Comparison of ENCODE assay signal across 27 cellular contexts in genomic region chr10:15136960-15137359, GRCh38. TPM values are rescaled to one million over a fixed set of nuclear protein-coding genes. Genes with fewer than 3 reads are reported as not detected.
DNase-seq lines count a peak whose midpoint lies in the region; ATAC-seq and TF ChIP-seq lines count a peak whose summit lies in the region.
"Had no signal": no experiment of that assay in that cellular context is flagged by ENCODE, and none has a peak within 500 bp of the region (broad histone marks: within the 10 kb centered on the region; RNA-seq: fewer than 3 reads in every experiment).

No MANE protein-coding gene starts in this region.

- no peak overlapping the region for H3K4me3 ChIP-seq in IMR-90 (ENCODE audit: insufficient read depth, low read depth, low read length)
- no peak overlapping the region for H3K4me3 ChIP-seq in subcutaneous abdominal adipose tissue (ENCODE audit: low read depth in 1 of 5, low read length in 5 of 5)
- H3K4me3 ChIP-seq in MM.1S (ENCODE audit: low read length), result no peak overlapping the region
- H3K4me3 ChIP-seq: ascending aorta, left lung, neural progenitor cell, right atrium auricular region, stomach, tibial artery, vagina had no signal

- no peak overlapping the region for H3K56ac ChIP-seq in IMR-90 (ENCODE audit: extremely low read depth, insufficient read depth, low read length)

- in situ Hi-C loops in IMR-90 (cut with MboI; ENCODE audit: low sequenced_read_pairs), result no loop called here

- H2AK9ac ChIP-seq in IMR-90 (replicated peaks; ENCODE audit: low read depth, low read length, poor library complexity), result no peak overlapping the region

- POLR2A ChIA-PET in IMR-90 (lab: Charles Lee; ENCODE audit: unreplicated experiment), result no interaction called here

- no peak overlapping the region for H2BK20ac ChIP-seq in IMR-90 (ENCODE audit: low read depth, low read length)

- no peak overlapping the region for H2BK120ac ChIP-seq in IMR-90 (ENCODE audit: low read depth, low read length)

- H3K14ac ChIP-seq in IMR-90 (replicated peaks; ENCODE audit: low read depth, low read length), result no peak overlapping the region

- H4K5ac ChIP-seq in IMR-90 (ENCODE audit: low read depth, low read length), result no peak overlapping the region

- no peak for TF ChIP-seq RAD21 in IMR-90 (IDR thresholded peaks at IDR 0.05; ENCODE audit: low read length)

- H3K9ac ChIP-seq in IMR-90 (ENCODE audit: low read depth, low read length) (no peak overlapping the region), subcutaneous abdominal adipose tissue (ENCODE audit: low read length in 5 of 5) (peak overlapping the region in 1 of 5 donors; percentile 44), MM.1S (ENCODE audit: low read length) (no peak overlapping the region)
- H3K9ac ChIP-seq: neural progenitor cell, parathyroid adenoma had no signal

- TF ChIP-seq POLR2A in IMR-90 (IDR thresholded peaks at IDR 0.05; ENCODE audit: low read depth, low read length), result no peak

- H3K9me3 ChIP-seq in IMR-90 (ENCODE audit: control insufficient read depth, insufficient read depth, low read length) (no peaks in the 10 kb centered on the region), subcutaneous abdominal adipose tissue (ENCODE audit: control insufficient read depth in 5 of 5, low read length in 5 of 5) (no peaks in the 10 kb centered on the region), MM.1S (replicated peaks; ENCODE audit: insufficient read depth, low read length) (no peaks in the 10 kb centered on the region)
- H3K9me3 ChIP-seq: ascending aorta, left lung, right atrium auricular region, stomach, tibial artery, vagina had no signal

- no peak overlapping the region for H4K8ac ChIP-seq in IMR-90 (ENCODE audit: low read depth in 2 of 2, low read length in 2 of 2)

- CTCF ChIA-PET in IMR-90 (lab: Yijun Ruan, JAX), result no interaction called here

- no peaks in the 10 kb centered on the region; the same call in 1 of the 2 replicates for H3K9me1 ChIP-seq in IMR-90 (ENCODE audit: insufficient read depth, low read length)

- no peaks in the 10 kb centered on the region for H3K27me3 ChIP-seq in IMR-90 (ENCODE audit: control insufficient read depth, insufficient read depth, low read length)
- H3K27me3 ChIP-seq in subcutaneous abdominal adipose tissue (ENCODE audit: control insufficient read depth in 5 of 5, insufficient read depth in 4 of 5, low read length in 5 of 5), result no peaks in the 10 kb centered on the region
- H3K27me3 ChIP-seq in MM.1S (replicated peaks; ENCODE audit: insufficient read depth, low read length), result no peaks in the 10 kb centered on the region
- H3K27me3 ChIP-seq: ascending aorta, left lung, neural progenitor cell, right atrium auricular region, stomach, tibial artery, vagina had no signal

- no peak overlapping the region for H2AK5ac ChIP-seq in IMR-90 (ENCODE audit: low read depth, low read length)

- H3K27ac ChIP-seq in IMR-90 (ENCODE audit: insufficient read depth, low read length) (no peak overlapping the region), subcutaneous abdominal adipose tissue (ENCODE audit: low read depth, low read length) (peak overlapping the region; percentile 77), MM.1S (ENCODE audit: low read length) (no peak overlapping the region)
- H3K27ac ChIP-seq: ascending aorta, C4-2B, left lung, neural progenitor cell, parathyroid adenoma, right atrium auricular region, stomach, tibial artery, vagina had no signal

- dilution Hi-C loops in IMR-90 (cut with HindIII; ENCODE audit: low sequenced_read_pairs, unreplicated experiment), result no loop called here

- BruUV-seq in IMR-90 (replicated peaks; lab: Mats Ljungman, UMichigan), result no TSS peak

- H3K4me1 ChIP-seq in IMR-90 (ENCODE audit: control insufficient read depth, insufficient read depth, low read length) (no peaks in the 10 kb centered on the region), subcutaneous abdominal adipose tissue (ENCODE audit: control insufficient read depth in 5 of 5, insufficient read depth in 5 of 5, low read length in 5 of 5) (peaks cover 0 to 30% (median 13%) of the 10 kb centered on the region in 5 donors), MM.1S (ENCODE audit: low read length) (no peaks in the 10 kb centered on the region)
- H3K4me1 ChIP-seq: left lung, vagina had no signal

- H2AFZ ChIP-seq in IMR-90 (replicated peaks; ENCODE audit: low read length, poor library complexity) (no peak overlapping the region), MM.1S (ENCODE audit: low read length) (no peak overlapping the region)
- H2AFZ ChIP-seq: neural progenitor cell, parathyroid adenoma had no signal

- H3K36me3 ChIP-seq in IMR-90 (ENCODE audit: control insufficient read depth, insufficient read depth, low read length), result peaks cover 20% of the 10 kb centered on the region
- H3K36me3 ChIP-seq in subcutaneous abdominal adipose tissue (ENCODE audit: control insufficient read depth in 5 of 5, insufficient read depth in 5 of 5, low read length in 5 of 5), result peaks cover 12 to 69% (median 53%) of the 10 kb centered on the region in 5 donors
- H3K36me3 ChIP-seq in MM.1S (replicated peaks; ENCODE audit: insufficient read depth, low read length), result no peaks in the 10 kb centered on the region
- H3K36me3 ChIP-seq: neural progenitor cell had no signal

- H3K18ac ChIP-seq in IMR-90 (ENCODE audit: low read depth, low read length), result no peak overlapping the region

- H3K79me1 ChIP-seq in IMR-90 (ENCODE audit: low read depth in 1 of 2, low read length in 2 of 2), result peaks cover 8 to 10% of the 10 kb centered on the region in 2 experiments

- H3F3A ChIP-seq in MM.1S (ENCODE audit: insufficient read depth, low read length), result no peaks in the 10 kb centered on the region

- no peak overlapping the region for H2BK15ac ChIP-seq in IMR-90 (ENCODE audit: low read depth, low read length)

- H4K20me1 ChIP-seq in IMR-90 (ENCODE audit: insufficient read depth, low read length) (no peaks in the 10 kb centered on the region), MM.1S (ENCODE audit: insufficient read depth, low read length) (no peaks in the 10 kb centered on the region)

- peak; percentile 49 for DNase-seq in IMR-90
- DNase-seq in fibroblast of gingiva (ENCODE audit: low read depth), result peak; percentile 54
- no peak for DNase-seq in left lobe of liver (ENCODE audit: low spot score)
- no peak for DNase-seq in MM.1S
- DNase-seq in SKM-1 (lab: John Stamatoyannopoulos, UW; ENCODE audit: unreplicated experiment), result no peak
- DNase-seq: activated CD4-positive, alpha-beta T cell treated with anti-CD3 and anti-CD28 coated beads, Interleukin-2, amount 10 ng/mL, durations not matched to agents 7 days and 5 days; activated gamma-delta T cell; activated naive CD8-positive, alpha-beta T cell treated with anti-CD3 and anti-CD28 coated beads for 36 hours; endodermal cell; left lung; NCI-H146; NCI-H446 treated with DMSO at 0.1 percent for 48 hours; stimulated activated CD4-positive, alpha-beta T cell treated with anti-CD3 and anti-CD28 coated beads, Interleukin-2, amount 100 ng/mL, for 24 hours; stimulated activated CD8-positive, alpha-beta memory T cell treated with anti-CD3 and anti-CD28 coated beads, Interleukin-4, amount 100 ng/mL, for 48 hours; stomach; T1000; tibial artery had no signal

- no CpG with 5 or more reads among the region's 5 CpGs for WGBS in IMR-90 (ENCODE audit: extremely low coverage in 2 of 2, insufficient read length in 1 of 2), 2 experiments

- TF ChIP-seq CTCF in IMR-90 (conservative IDR thresholded peaks at IDR 0.05; ENCODE audit: low read depth, low read length) (no peak), MM.1S (IDR thresholded peaks at IDR 0.05; ENCODE audit: low read length) (no peak)

- intact Hi-C loops in IMR-90 (cut with micrococcal nuclease), result no loop called here

- no peak overlapping the region for H3K23ac ChIP-seq in IMR-90 (ENCODE audit: low read depth, low read length)

- H3K4me2 ChIP-seq in IMR-90 (ENCODE audit: low read depth, low read length) (no peak overlapping the region), MM.1S (ENCODE audit: low read depth, low read length) (no peak overlapping the region)
- H3K4me2 ChIP-seq: neural progenitor cell had no signal

- no peaks in the 10 kb centered on the region for H3K9me2 ChIP-seq in MM.1S (replicated peaks; ENCODE audit: insufficient read depth, low read length)

- H2BK5ac ChIP-seq in IMR-90 (ENCODE audit: low read depth, low read length, poor library complexity, severe bottlenecking), result no peak overlapping the region

- H4K91ac ChIP-seq in IMR-90 (ENCODE audit: insufficient read depth, low read depth, low read length), result no peak overlapping the region

- H3K4ac ChIP-seq in IMR-90 (ENCODE audit: low read depth, low read length), result no peak overlapping the region

- no peaks in the 10 kb centered on the region for H3K79me2 ChIP-seq in MM.1S (ENCODE audit: low read length)

- ATAC-seq in IMR-90 (ENCODE audit: low read depth) (peak; percentile 72), left lobe of liver (peak; percentile 82), GM18907 (IDR thresholded peaks at IDR 0.05; ENCODE audit: unreplicated experiment) (no peak)
- ATAC-seq: left lung had no signal

TF ChIP-seq in IMR-90, 13 proteins besides CTCF, POLR2A, EP300 and RAD21 (continues in another document):
- TF ChIP-seq, protein P1, sequence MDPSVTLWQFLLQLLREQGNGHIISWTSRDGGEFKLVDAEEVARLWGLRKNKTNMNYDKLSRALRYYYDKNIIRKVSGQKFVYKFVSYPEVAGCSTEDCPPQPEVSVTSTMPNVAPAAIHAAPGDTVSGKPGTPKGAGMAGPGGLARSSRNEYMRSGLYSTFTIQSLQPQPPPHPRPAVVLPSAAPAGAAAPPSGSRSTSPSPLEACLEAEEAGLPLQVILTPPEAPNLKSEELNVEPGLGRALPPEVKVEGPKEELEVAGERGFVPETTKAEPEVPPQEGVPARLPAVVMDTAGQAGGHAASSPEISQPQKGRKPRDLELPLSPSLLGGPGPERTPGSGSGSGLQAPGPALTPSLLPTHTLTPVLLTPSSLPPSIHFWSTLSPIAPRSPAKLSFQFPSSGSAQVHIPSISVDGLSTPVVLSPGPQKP (IDR thresholded peaks at IDR 0.05; ENCODE audit: borderline replicate concordance, low read depth, low read length), result no peak

RNA-seq across cellular contexts. Expression of gene NMT2, which starts 31.5 kb away (rescaled TPM):
- total RNA-seq in IMR-90 (2012; rRNA removed), result 41.0 and 51.9 TPM in 2 replicates
- polyA plus RNA-seq in IMR-90 (2012; rRNA removed), result 15.5 and 18.7 TPM in 2 replicates
- polyA plus RNA-seq in IMR-90 (2012; cell fraction: cytosol; rRNA removed), result 5.5 and 9.5 TPM in 2 replicates
- 6.7 and 28.2 TPM in 2 replicates for polyA plus RNA-seq in IMR-90 (2012; cell fraction: nucleus; rRNA removed; ENCODE audit: low replicate concordance)
- 19.4 TPM for total RNA-seq in left lobe of liver

RNA-seq across cellular contexts. Expression of gene RPP38, which starts 39.8 kb away (rescaled TPM):
- total RNA-seq in IMR-90 (2012; rRNA removed), result 12.4 and 13.1 TPM in 2 replicates
- 18.0 and 19.0 TPM in 2 replicates for polyA plus RNA-seq in IMR-90 (2012; rRNA removed)
- 6.4 and 12.3 TPM in 2 replicates for polyA plus RNA-seq in IMR-90 (2012; cell fraction: cytosol; rRNA removed)
- 3.0 and 6.7 TPM in 2 replicates for polyA plus RNA-seq in IMR-90 (2012; cell fraction: nucleus; rRNA removed; ENCODE audit: low replicate concordance)
- 6.1 TPM for total RNA-seq in left lobe of liver
- total RNA-seq: ascending aorta had no signal

RNA-seq across cellular contexts. Expression of gene ACBD7, which starts 48.4 kb away (rescaled TPM):
- total RNA-seq in IMR-90 (2012; rRNA removed), result 0.54 and 1.1 TPM in 2 replicates
- 0.26 and 0.29 TPM in 2 replicates for polyA plus RNA-seq in IMR-90 (2012; rRNA removed)
- 0.04 and 0.05 TPM in 2 replicates for polyA plus RNA-seq in IMR-90 (2012; cell fraction: cytosol; rRNA removed)
- 0.15 TPM in 1 of 2 replicates, not detected in the other for polyA plus RNA-seq in IMR-90 (2012; cell fraction: nucleus; rRNA removed; ENCODE audit: low replicate concordance)
- not detected for total RNA-seq in left lobe of liver
- total RNA-seq: ascending aorta, cardiac septum, right atrium auricular region, vagina had no signal
- polyA plus RNA-seq: IgD-negative memory B cell, stomach had no signal

Comparison
In these comparisons a context has a peak if more than half of its experiments do, and no peak if none do; other contexts are left out.
1. DNase-seq: peak in IMR-90 (single experiment) and fibroblast of gingiva (single experiment); none in left lobe of liver (single experiment), MM.1S (single experiment) and SKM-1 (single experiment).